Comparison of ENCODE assay signal across 1 cellular context in the genomic region with DNA sequence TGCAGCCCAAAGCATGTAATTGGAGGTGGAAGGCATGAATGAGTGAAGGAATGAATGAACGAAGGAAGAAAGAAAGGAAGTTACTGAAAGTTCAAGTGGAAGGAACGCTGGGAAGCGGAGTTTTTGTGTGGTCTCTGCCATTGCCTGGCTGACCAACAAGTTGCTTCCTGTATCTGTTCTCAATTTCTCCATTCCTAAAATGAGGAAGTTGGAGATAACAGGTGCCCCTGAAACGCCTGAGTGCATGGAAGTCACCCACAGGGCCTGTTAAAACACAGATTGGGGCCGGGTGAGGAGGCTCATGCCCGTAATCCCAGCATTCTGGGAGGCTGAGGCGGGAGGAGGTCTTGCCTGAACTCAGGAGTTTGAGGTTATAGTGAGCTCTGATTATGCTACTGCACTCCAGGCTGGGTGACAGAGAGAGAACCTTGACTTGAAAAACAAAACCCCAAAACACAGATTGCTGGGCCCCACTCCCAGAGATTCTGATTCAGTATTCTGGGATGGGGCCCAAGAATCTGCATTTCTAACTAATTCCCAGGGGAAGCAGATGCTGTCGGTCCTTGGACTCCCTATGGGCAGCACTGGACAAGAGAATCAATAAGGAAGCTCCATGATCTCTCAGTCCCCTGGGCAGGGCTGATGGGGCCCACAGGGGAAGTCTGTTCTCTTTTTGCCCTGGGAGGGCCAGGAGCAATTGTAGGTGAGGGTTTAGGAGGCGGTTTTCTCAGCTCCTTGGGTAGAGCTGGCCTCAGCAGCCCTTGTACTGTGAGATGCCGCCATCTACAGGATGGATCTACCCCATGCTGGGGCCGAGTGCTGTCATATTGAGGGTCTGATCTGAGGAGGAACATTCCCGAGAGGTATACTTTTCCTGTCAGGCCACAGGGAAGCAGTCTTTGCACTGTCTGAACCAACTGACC.
A peak's percentile ranks its signal among the peaks of the same experiment; 100 is the strongest.
TF ChIP-seq lines count a peak whose summit lies in the region.

No MANE protein-coding gene starts in this region.

TF ChIP-seq in GM12878, 131 proteins besides CTCF, POLR2A, EP300 and RAD21 (continued from another document):
- TF ChIP-seq, protein P1, sequence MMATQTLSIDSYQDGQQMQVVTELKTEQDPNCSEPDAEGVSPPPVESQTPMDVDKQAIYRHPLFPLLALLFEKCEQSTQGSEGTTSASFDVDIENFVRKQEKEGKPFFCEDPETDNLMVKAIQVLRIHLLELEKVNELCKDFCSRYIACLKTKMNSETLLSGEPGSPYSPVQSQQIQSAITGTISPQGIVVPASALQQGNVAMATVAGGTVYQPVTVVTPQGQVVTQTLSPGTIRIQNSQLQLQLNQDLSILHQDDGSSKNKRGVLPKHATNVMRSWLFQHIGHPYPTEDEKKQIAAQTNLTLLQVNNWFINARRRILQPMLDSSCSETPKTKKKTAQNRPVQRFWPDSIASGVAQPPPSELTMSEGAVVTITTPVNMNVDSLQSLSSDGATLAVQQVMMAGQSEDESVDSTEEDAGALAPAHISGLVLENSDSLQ (IDR thresholded peaks at IDR 0.05), result no peak
- TF ChIP-seq MEF2A (IDR thresholded peaks at IDR 0.05; ENCODE audit: insufficient read depth, low read depth, low read length) (0 out of 2 replicates have a peak, but pooled peaks have one; percentile 14), BRCA1 (IDR thresholded peaks at IDR 0.05; ENCODE audit: low read depth, low read length) (no peak), NFIC (IDR thresholded peaks at IDR 0.05; ENCODE audit: low read depth, low read length) (no peak), GATAD2B (conservative IDR thresholded peaks at IDR 0.05; ENCODE audit: low read depth) (no peak; the same call in 1 of the 2 replicates), BHLHE40 (IDR thresholded peaks at IDR 0.05; ENCODE audit: borderline replicate concordance in 1 of 2, low read depth in 2 of 2, low read length in 1 of 2) (peak; percentile 30 to 51; a peak in 1 of 4 replicates)
